36 cellular contexts compared by ENCODE assay signal in the genomic region with DNA sequence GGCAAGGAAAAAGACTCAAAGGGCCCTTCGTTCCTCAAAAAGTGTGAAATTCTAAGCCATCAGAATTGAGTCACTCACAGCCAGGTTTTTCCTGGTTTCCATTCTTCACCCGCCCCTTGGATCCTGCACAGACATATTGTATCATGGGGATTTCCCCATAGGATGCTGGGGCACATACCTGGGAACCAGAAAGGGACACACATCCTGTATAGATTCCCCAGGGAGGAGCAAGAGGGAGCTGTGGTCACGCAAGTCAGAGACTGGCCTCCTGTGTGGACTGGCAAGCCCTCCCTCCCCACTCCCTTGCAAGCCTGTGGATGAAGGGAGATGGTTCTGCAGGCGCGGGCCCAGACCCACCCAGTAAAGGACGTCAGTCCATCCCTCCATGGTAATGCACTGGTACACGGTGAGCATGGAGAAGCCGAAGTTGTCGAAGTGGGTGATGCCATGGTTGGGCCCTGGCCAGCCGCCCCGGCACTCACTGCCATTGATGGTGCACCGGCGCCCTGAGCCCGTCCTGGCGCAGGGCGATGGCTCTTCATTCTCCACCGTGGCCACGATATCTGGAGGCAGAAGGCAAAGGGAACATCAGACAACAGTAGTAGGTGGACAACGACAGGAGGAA. TPM values are rescaled to one million over a fixed set of nuclear protein-coding genes. Genes with fewer than 3 reads are reported as not detected.
A peak's percentile ranks its signal among the peaks of the same experiment; 100 is the strongest.
DNase-seq lines count a peak whose midpoint lies in the region; ATAC-seq, FAIRE-seq and TF ChIP-seq lines count a peak whose summit lies in the region.
"Had no signal": no experiment of that assay in that cellular context is flagged by ENCODE, and none has a peak within 500 bp of the region (broad histone marks: within the 10 kb centered on the region; RNA-seq: fewer than 3 reads in every experiment).

No MANE protein-coding gene starts in this region.

- no CpG with 5 or more reads among the region's 19 CpGs for WGBS in mesendoderm (ENCODE audit: extremely low coverage, insufficient coverage, low lambda C conversion rate)
- 69 to 75% methylated on average over 15 to 16 of the region's 19 CpGs for WGBS in esophagus squamous epithelium, 2 donors
- no CpG with 5 or more reads among the region's 19 CpGs for WGBS in trophoblast cell (ENCODE audit: extremely low coverage, insufficient coverage, insufficient read length)

- H3K4ac ChIP-seq in mesendoderm (ENCODE audit: low read depth, low read length) (no peak overlapping the region), trophoblast cell (ENCODE audit: low read depth, low read length) (no peak overlapping the region)

- H3K79me2 ChIP-seq in mesendoderm (ENCODE audit: control insufficient read depth, insufficient read depth, low read length) (no peaks in the 10 kb centered on the region), trophoblast cell (ENCODE audit: control insufficient read depth, insufficient read depth, low read length, poor library complexity) (no peaks in the 10 kb centered on the region)

- H2BK120ac ChIP-seq in mesendoderm (ENCODE audit: low read depth, low read length) (no peak overlapping the region), trophoblast cell (ENCODE audit: insufficient read depth, low read length, poor library complexity) (no peak overlapping the region)

- TF ChIP-seq CTCF in bronchial epithelial cell (IDR thresholded peaks at IDR 0.05; ENCODE audit: insufficient read depth, low read length, severe bottlenecking) (peak; percentile 34), esophagus squamous epithelium (IDR thresholded peaks at IDR 0.05) (no peak)

- intact Hi-C loops in Right ventricle myocardium superior (cut with DNase I) (no loop called here), Right ventricle myocardium inferior (cut with DNase I) (loop anchor here (10.0 kb wide), 1 partner anchor 136 kb away; no protein-coding TSS in a partner anchor), esophagus squamous epithelium (cut with DNase I) (no loop called here)

- H2BK15ac ChIP-seq in mesendoderm (replicated peaks; ENCODE audit: low read depth): no peak overlapping the region

- no peak overlapping the region for H2AFZ ChIP-seq in trophoblast cell (ENCODE audit: insufficient read depth, low read length, poor library complexity)

- H2AK5ac ChIP-seq in mesendoderm (ENCODE audit: low read length) (no peak overlapping the region), trophoblast cell (ENCODE audit: low read length) (no peak overlapping the region)

- H4K5ac ChIP-seq in mesendoderm (ENCODE audit: low read length): no peak overlapping the region

- no peak for FAIRE-seq in bronchial epithelial cell (lab: Jason Lieb, UNC)
- FAIRE-seq in urothelium cell line (lab: Jason Lieb, UNC): peak; percentile 13
- FAIRE-seq: A549, astrocyte, D721Med, GM18507, H54 had no signal

- TF ChIP-seq POLR2A in esophagus squamous epithelium (IDR thresholded peaks at IDR 0.05): no peak

- H3K27me3 ChIP-seq in bronchial epithelial cell (ENCODE audit: control insufficient read depth, insufficient read depth, low read length) (no peaks in the 10 kb centered on the region), mesendoderm (ENCODE audit: insufficient read depth, low read length, poor library complexity) (no peaks in the 10 kb centered on the region), esophagus squamous epithelium (peaks cover 0 to 19% (median 0%) of the 10 kb centered on the region in 4 donors), trophoblast cell (ENCODE audit: insufficient read depth, low read length) (no peaks in the 10 kb centered on the region)

- no peak overlapping the region for H4K12ac ChIP-seq in trophoblast cell (ENCODE audit: low read depth, low read length)

- DNase-seq in Right ventricle myocardium superior (peak; percentile 14), Right ventricle myocardium inferior (ENCODE audit: missing footprints) (no peak), bronchial epithelial cell (ENCODE audit: low read depth) (peak; percentile 85), mesendoderm (peak; percentile 16), urothelium cell line (ENCODE audit: low spot score) (no peak), nucleus accumbens (lab: John Stamatoyannopoulos, UW) (no peak), esophagus squamous epithelium (lab: John Stamatoyannopoulos, UW) (no peak), trophoblast cell (no peak)
- DNase-seq: activated CD4-positive, CD25-positive, alpha-beta regulatory T cell; activated CD8-positive, alpha-beta memory T cell treated with anti-CD3 and anti-CD28 coated beads, Interleukin-2, amount 10 ng/mL, durations not matched to agents 7 days and 5 days; activated naive CD8-positive, alpha-beta T cell treated with anti-CD3 and anti-CD28 coated beads, Interleukin-2, amount 50 U/mL, for 24 hours; activated T-cell treated with anti-CD3 and anti-CD28 coated beads, Interleukin-2, amount 50 U/mL, for 48 hours; AML-193; CD4-positive, CD25-positive, alpha-beta regulatory T cell; central memory CD4-positive, alpha-beta T cell; dorsolateral prefrontal cortex; EL; hypothalamus; left colon; NCI-H1417; NCI-H2029 treated with DMSO at 0.1 percent for 48 hours; NCI-H226; NCI-H748 treated with DMSO at 0.1 percent for 48 hours; right cardiac atrium; stimulated activated CD8-positive, alpha-beta memory T cell treated with anti-CD3 and anti-CD28 coated beads, Interleukin-4, amount 100 ng/mL, for 48 hours had no signal

- no peaks in the 10 kb centered on the region for H3K9me3 ChIP-seq in esophagus squamous epithelium
- peaks cover 3% of the 10 kb centered on the region for H3K9me3 ChIP-seq in trophoblast cell (ENCODE audit: insufficient read depth, low read depth, low read length)
- H3K9me3 ChIP-seq: A549, thoracic aorta had no signal

- H3K14ac ChIP-seq in trophoblast cell (ENCODE audit: low read length): no peak overlapping the region

- no peak overlapping the region for H3K4me2 ChIP-seq in mesendoderm (ENCODE audit: low read length)
- H3K4me2 ChIP-seq in trophoblast cell (ENCODE audit: low read length): no peak overlapping the region
- H3K4me2 ChIP-seq: A549 had no signal

- H4K91ac ChIP-seq in trophoblast cell (ENCODE audit: low read depth, low read length): no peak overlapping the region

- H4K8ac ChIP-seq in mesendoderm (ENCODE audit: low read depth, low read length) (no peak overlapping the region), trophoblast cell (ENCODE audit: low read depth, low read length) (no peak overlapping the region)

- H3K4me3 ChIP-seq in bronchial epithelial cell (ENCODE audit: low read depth, low read length): no peak overlapping the region
- no peak overlapping the region for H3K4me3 ChIP-seq in mesendoderm (ENCODE audit: low read length)
- no peak overlapping the region for H3K4me3 ChIP-seq in esophagus squamous epithelium
- no peak overlapping the region for H3K4me3 ChIP-seq in trophoblast cell (ENCODE audit: low read depth, low read length)
- H3K4me3 ChIP-seq: A549, dorsolateral prefrontal cortex, SK-N-MC, thoracic aorta had no signal

- no peak overlapping the region for H2BK12ac ChIP-seq in trophoblast cell (ENCODE audit: low read length)

- no peaks in the 10 kb centered on the region for H3K36me3 ChIP-seq in bronchial epithelial cell (ENCODE audit: control insufficient read depth, insufficient read depth, low read length)
- no peaks in the 10 kb centered on the region for H3K36me3 ChIP-seq in mesendoderm (ENCODE audit: control insufficient read depth, insufficient read depth, low read length)
- no peaks in the 10 kb centered on the region for H3K36me3 ChIP-seq in esophagus squamous epithelium
- no peaks in the 10 kb centered on the region for H3K36me3 ChIP-seq in trophoblast cell (ENCODE audit: control insufficient read depth in 1 of 2, insufficient read depth in 2 of 2, low read length in 2 of 2)
- H3K36me3 ChIP-seq: thoracic aorta had no signal

- H3K23ac ChIP-seq in mesendoderm (ENCODE audit: low read length): no peak overlapping the region
- H3K23ac ChIP-seq in trophoblast cell (ENCODE audit: low read length): no peak overlapping the region

- H3K27ac ChIP-seq in mesendoderm (ENCODE audit: low read depth, low read length) (no peak overlapping the region), esophagus squamous epithelium (no peak overlapping the region), trophoblast cell (ENCODE audit: low read depth, low read length) (no peak overlapping the region)
- H3K27ac ChIP-seq: A549, SK-N-MC, thoracic aorta had no signal

- H3K18ac ChIP-seq in mesendoderm (ENCODE audit: low read length): no peak overlapping the region
- H3K18ac ChIP-seq in trophoblast cell (ENCODE audit: low read length): no peak overlapping the region

- ATAC-seq in Right ventricle myocardium superior (ENCODE audit: poor library complexity) (no peak), Right ventricle myocardium inferior (no peak)
- ATAC-seq: A549; activated CD8-positive, alpha-beta memory T cell treated with anti-CD3 and anti-CD28 coated beads, Interleukin-2, amount 10 ng/mL, durations not matched to agents 7 days and 5 days; activated naive CD8-positive, alpha-beta T cell treated with anti-CD3 and anti-CD28 coated beads, Interleukin-2, amount 50 U/mL, for 24 hours; left colon; right cardiac atrium had no signal

- no peaks in the 10 kb centered on the region for H3K79me1 ChIP-seq in mesendoderm (ENCODE audit: low read length)
- H3K79me1 ChIP-seq in trophoblast cell (ENCODE audit: low read length): no peaks in the 10 kb centered on the region

- H2BK5ac ChIP-seq in mesendoderm (ENCODE audit: low read length) (no peak overlapping the region), trophoblast cell (ENCODE audit: low read depth, low read length, poor library complexity) (no peak overlapping the region)

- H3K9ac ChIP-seq in mesendoderm (ENCODE audit: low read length) (no peak overlapping the region), trophoblast cell (ENCODE audit: low read length) (no peak overlapping the region)

- no peak overlapping the region for H3K56ac ChIP-seq in mesendoderm (ENCODE audit: low read length)

- no peaks in the 10 kb centered on the region for H3K4me1 ChIP-seq in mesendoderm (ENCODE audit: control insufficient read depth, low read depth, low read length)
- no peaks in the 10 kb centered on the region for H3K4me1 ChIP-seq in esophagus squamous epithelium
- no peaks in the 10 kb centered on the region for H3K4me1 ChIP-seq in trophoblast cell (ENCODE audit: control insufficient read depth in 1 of 2, insufficient read depth in 2 of 2, low read length in 2 of 2)
- H3K4me1 ChIP-seq: A549 had no signal

RNA-seq across cellular contexts. Expression of a gene that starts 23.2 kb away (rescaled TPM):
- total RNA-seq in Right ventricle myocardium superior: not detected
- total RNA-seq in Right ventricle myocardium inferior: not detected
- total RNA-seq in bronchial epithelial cell: not detected in 2 replicates
- polyA plus RNA-seq in mesendoderm (2013, experiment 1 of 2): not detected
- under 0.01 TPM for polyA plus RNA-seq in mesendoderm (2013, experiment 2 of 2)
- total RNA-seq in esophagus squamous epithelium: not detected
- polyA plus RNA-seq in trophoblast cell (2013): 0.03 and 0.04 TPM in 2 replicates
- total RNA-seq: activated CD8-positive, alpha-beta memory T cell treated with anti-CD3 and anti-CD28 coated beads, Interleukin-2, amount 10 ng/mL, durations not matched to agents 7 days and 5 days; astrocyte; CD4-positive, CD25-positive, alpha-beta regulatory T cell; fibroblast of lung; left colon; RPMI7951; T-helper 1 cell treated with Interleukin-12 subunit alpha and Interleukin-12 subunit beta and Interleukin-4 antibody, amounts not matched to agents 30 ng/mL and 1 ng/mL, for 36 hours; thoracic aorta had no signal
- polyA plus RNA-seq: CD4-positive, CD25-positive, alpha-beta regulatory T cell; fibroblast of lung; right cardiac atrium had no signal

RNA-seq across cellular contexts. Expression of a gene that starts 38.0 kb away (rescaled TPM):
- total RNA-seq in Right ventricle myocardium superior: not detected
- total RNA-seq in Right ventricle myocardium inferior: not detected
- total RNA-seq in bronchial epithelial cell: under 0.01 and 0.13 TPM in 2 replicates
- polyA plus RNA-seq in mesendoderm (2013, experiment 1 of 2): 0.20 TPM
- polyA plus RNA-seq in mesendoderm (2013, experiment 2 of 2): 0.18 TPM
- total RNA-seq in esophagus squamous epithelium: not detected
- 0.04 and 0.05 TPM in 2 replicates for polyA plus RNA-seq in trophoblast cell (2013)
- total RNA-seq: activated CD8-positive, alpha-beta memory T cell treated with anti-CD3 and anti-CD28 coated beads, Interleukin-2, amount 10 ng/mL, durations not matched to agents 7 days and 5 days; astrocyte; fibroblast of lung; left colon; neural crest cell; right cardiac atrium; RPMI7951; T-helper 1 cell treated with Interleukin-12 subunit alpha and Interleukin-12 subunit beta and Interleukin-4 antibody, amounts not matched to agents 30 ng/mL and 1 ng/mL, for 36 hours; thoracic aorta had no signal
- polyA plus RNA-seq: fibroblast of lung, right cardiac atrium had no signal

Comparison
In these comparisons a context has a peak if more than half of its experiments do, and no peak if none do; other contexts are left out.
1. DNase-seq: peak in Right ventricle myocardium superior (single experiment), bronchial epithelial cell (single experiment) and mesendoderm (single experiment); none in Right ventricle myocardium inferior (single experiment), urothelium cell line (single experiment), nucleus accumbens (0 of 56), esophagus squamous epithelium (single experiment) and trophoblast cell (0 of 2).